ENCODE assay signal across 25 cellular contexts in the genomic region with DNA sequence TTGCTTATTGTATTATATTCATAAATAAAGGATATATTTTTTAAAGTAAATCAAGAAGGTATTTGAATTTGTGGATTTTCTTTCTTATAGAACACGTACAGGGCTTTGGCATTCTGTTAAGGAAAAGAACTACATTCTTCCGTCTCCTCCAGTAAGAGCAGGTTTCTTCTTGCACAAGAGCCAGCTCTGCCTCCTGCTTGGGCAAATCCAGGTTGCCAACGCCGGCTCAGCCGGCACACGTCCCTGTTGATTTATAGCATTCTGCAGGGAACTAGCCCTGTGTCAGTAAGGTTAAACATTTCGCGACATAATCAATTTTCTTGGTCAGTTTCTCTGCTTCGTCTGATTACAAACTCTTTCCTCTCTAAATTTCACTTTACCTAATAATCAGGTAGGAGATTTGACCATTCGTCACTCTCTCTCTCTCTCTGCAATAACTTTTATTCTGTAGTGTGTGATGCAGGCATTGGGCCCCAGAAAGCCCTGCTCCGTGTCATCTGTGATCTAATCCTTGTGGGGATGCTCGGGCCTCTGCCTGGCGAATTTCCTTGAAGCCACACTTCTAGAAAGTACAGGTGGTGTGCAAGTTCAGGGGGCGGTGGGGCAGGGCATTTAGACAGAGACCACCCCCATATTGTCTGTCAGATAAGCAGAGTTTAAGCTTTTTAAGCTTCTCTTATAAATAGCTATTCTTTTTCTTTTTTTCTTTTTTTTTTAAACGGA. TPM values are rescaled to one million over a fixed set of nuclear protein-coding genes. Genes with fewer than 3 reads are reported as not detected.
DNase-seq lines count a peak whose midpoint lies in the region; ATAC-seq, FAIRE-seq and TF ChIP-seq lines count a peak whose summit lies in the region.
"Had no signal": no experiment of that assay in that cellular context is flagged by ENCODE, and none has a peak within 500 bp of the region (broad histone marks: within the 10 kb centered on the region; RNA-seq: fewer than 3 reads in every experiment).

No MANE protein-coding gene starts in this region.

- no peak overlapping the region for H3K4me3 Mint-ChIP-seq in GM23338
- no peak overlapping the region for H3K4me3 Mint-ChIP-seq in glutamatergic neuron (ENCODE audit: unreplicated experiment)
- H3K4me3 Mint-ChIP-seq: CD4-positive, alpha-beta memory T cell; IgD-negative memory B cell had no signal

- no peaks in the 10 kb centered on the region for H4K20me1 ChIP-seq in GM23338 (replicated peaks; ENCODE audit: insufficient read depth)
- H4K20me1 ChIP-seq: BLaER1 had no signal

- H3K27me3 Mint-ChIP-seq in GM23338 (ENCODE audit: insufficient read depth, low read depth, poor library complexity), result peaks cover 9% of the 10 kb centered on the region
- H3K27me3 Mint-ChIP-seq in glutamatergic neuron (ENCODE audit: unreplicated experiment), result no peaks in the 10 kb centered on the region

- peak overlapping the region; percentile 43; the same call in 1 of the 2 replicates for H2AFZ ChIP-seq in GM23338

- ATAC-seq in GM23338 (no peak), sciatic nerve (no peak), HG03378 (IDR thresholded peaks at IDR 0.05; ENCODE audit: unreplicated experiment) (no peak)
- ATAC-seq: Right ventricle myocardium inferior had no signal

- no peak overlapping the region for H3K27ac ChIP-seq in GM23338 (ENCODE audit: low read depth)
- H3K27ac ChIP-seq: BLaER1, Peyer's patch had no signal

- H3K9me3 Mint-ChIP-seq in GM23338 (no peaks in the 10 kb centered on the region), glutamatergic neuron (ENCODE audit: unreplicated experiment) (peaks cover 2% of the 10 kb centered on the region)
- H3K9me3 Mint-ChIP-seq: CD4-positive, alpha-beta memory T cell; IgD-negative memory B cell had no signal

- H3K4me1 Mint-ChIP-seq in GM23338 (peaks cover 10% of the 10 kb centered on the region; the same call in 2 of the 3 replicates), glutamatergic neuron (ENCODE audit: low read depth, unreplicated experiment) (peaks cover 19% of the 10 kb centered on the region)
- H3K4me1 Mint-ChIP-seq: CD4-positive, alpha-beta memory T cell; IgD-negative memory B cell had no signal

- no peak for TF ChIP-seq CTCF in GM23338 (conservative IDR thresholded peaks at IDR 0.05; ENCODE audit: low read depth in 2 of 2)
- no peak for TF ChIP-seq CTCF in bronchial epithelial cell (IDR thresholded peaks at IDR 0.05; ENCODE audit: insufficient read depth, low read length, severe bottlenecking)
- no peak for TF ChIP-seq CTCF in glutamatergic neuron (IDR thresholded peaks at IDR 0.05; ENCODE audit: partially characterized antibody, unreplicated experiment)

- H3K27ac Mint-ChIP-seq in GM23338 (no peak overlapping the region), glutamatergic neuron (ENCODE audit: unreplicated experiment) (peak overlapping the region; percentile 40)
- H3K27ac Mint-ChIP-seq: IgD-negative memory B cell had no signal

- no peaks in the 10 kb centered on the region for H3K36me3 ChIP-seq in GM23338 (ENCODE audit: insufficient read depth)
- H3K36me3 ChIP-seq in bronchial epithelial cell (ENCODE audit: control insufficient read depth, insufficient read depth, low read length), result no peaks in the 10 kb centered on the region
- H3K36me3 ChIP-seq: BLaER1, Peyer's patch had no signal

- H3K27me3 ChIP-seq in GM23338 (ENCODE audit: insufficient read depth), result no peaks in the 10 kb centered on the region
- H3K27me3 ChIP-seq in bronchial epithelial cell (ENCODE audit: control insufficient read depth, insufficient read depth, low read length), result no peaks in the 10 kb centered on the region
- H3K27me3 ChIP-seq: BLaER1, Peyer's patch had no signal

- H3K4me2 ChIP-seq in GM23338, result no peak overlapping the region
- H3K4me2 ChIP-seq: BLaER1 had no signal

- no peak for FAIRE-seq in bronchial epithelial cell (lab: Jason Lieb, UNC)
- FAIRE-seq: HTR-8/SVneo had no signal

- H3K36me3 Mint-ChIP-seq in GM23338 (ENCODE audit: low read depth) (no peaks in the 10 kb centered on the region), glutamatergic neuron (ENCODE audit: unreplicated experiment) (no peaks in the 10 kb centered on the region)
- H3K36me3 Mint-ChIP-seq: CD4-positive, alpha-beta memory T cell; IgD-negative memory B cell had no signal

- H3K9me2 ChIP-seq in GM23338 (ENCODE audit: insufficient read depth), result no peaks in the 10 kb centered on the region

- no peaks in the 10 kb centered on the region for H3F3A ChIP-seq in GM23338 (replicated peaks; ENCODE audit: low read depth)

- H3K4me3 ChIP-seq in GM23338 (no peak overlapping the region), bronchial epithelial cell (ENCODE audit: low read depth, low read length) (no peak overlapping the region)
- H3K4me3 ChIP-seq: BLaER1, Peyer's patch had no signal

- no peak for DNase-seq in GM23338 (ENCODE audit: low spot score)
- peak; percentile 15 for DNase-seq in NCI-H446 treated with DMSO at 0.1 percent for 48 hours (lab: John Stamatoyannopoulos, UW)
- peak; percentile 9 for DNase-seq in bronchial epithelial cell (ENCODE audit: low read depth)
- no peak for DNase-seq in glutamatergic neuron
- DNase-seq in sciatic nerve (ENCODE audit: low spot score), result no peak
- no peak for DNase-seq in stimulated activated CD4-positive, alpha-beta T cell treated with anti-CD3 and anti-CD28 coated beads, Interleukin-12 subunit alpha, Interleukin-12 subunit beta, amount 100 ng/mL, for 4 hours
- DNase-seq in DMS53 treated with DMSO at 0.1 percent for 48 hours (lab: John Stamatoyannopoulos, UW; ENCODE audit: unreplicated experiment), result no peak
- DNase-seq: CD4-positive, alpha-beta memory T cell; DMS79; Karpas-422; MM.1S; NCI-H1092 treated with DMSO at 0.1 percent for 48 hours; NCI-H146; NCI-H2029 treated with DMSO at 0.1 percent for 48 hours; NCI-H345; NCI-H69; NK-92 treated with Interleukin-12 subunit alpha and Interleukin-12 subunit beta, amount 100 ng/mL, for 24 hours; Peyer's patch; SW 1271 had no signal

- intact Hi-C loops in sciatic nerve (cut with DNase I), result no loop called here

- H3K79me2 ChIP-seq in GM23338 (replicated peaks; ENCODE audit: insufficient read depth), result no peaks in the 10 kb centered on the region

- H3K4me1 ChIP-seq in GM23338 (ENCODE audit: insufficient read depth), result peaks cover 10% of the 10 kb centered on the region
- H3K4me1 ChIP-seq: BLaER1, Peyer's patch had no signal

TF ChIP-seq in GM23338, 12 proteins besides CTCF, POLR2A, EP300 and RAD21:
- TF ChIP-seq, protein P1, sequence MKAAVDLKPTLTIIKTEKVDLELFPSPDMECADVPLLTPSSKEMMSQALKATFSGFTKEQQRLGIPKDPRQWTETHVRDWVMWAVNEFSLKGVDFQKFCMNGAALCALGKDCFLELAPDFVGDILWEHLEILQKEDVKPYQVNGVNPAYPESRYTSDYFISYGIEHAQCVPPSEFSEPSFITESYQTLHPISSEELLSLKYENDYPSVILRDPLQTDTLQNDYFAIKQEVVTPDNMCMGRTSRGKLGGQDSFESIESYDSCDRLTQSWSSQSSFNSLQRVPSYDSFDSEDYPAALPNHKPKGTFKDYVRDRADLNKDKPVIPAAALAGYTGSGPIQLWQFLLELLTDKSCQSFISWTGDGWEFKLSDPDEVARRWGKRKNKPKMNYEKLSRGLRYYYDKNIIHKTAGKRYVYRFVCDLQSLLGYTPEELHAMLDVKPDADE (IDR thresholded peaks at IDR 0.05), result no peak
- TF ChIP-seq POLR2AphosphoS5 (IDR thresholded peaks at IDR 0.05; ENCODE audit: low read depth) (no peak), ZNF331 (CRISPR knock-in tag; IDR thresholded peaks at IDR 0.05; ENCODE audit: low read depth) (no peak), ZNF114 (CRISPR knock-in tag; IDR thresholded peaks at IDR 0.05) (no peak), EZH2 (IDR thresholded peaks at IDR 0.05; ENCODE audit: low read depth, unreplicated experiment) (no peak), NANOG (IDR thresholded peaks at IDR 0.05; ENCODE audit: borderline replicate concordance) (no peak)
- TF ChIP-seq, protein P2, sequence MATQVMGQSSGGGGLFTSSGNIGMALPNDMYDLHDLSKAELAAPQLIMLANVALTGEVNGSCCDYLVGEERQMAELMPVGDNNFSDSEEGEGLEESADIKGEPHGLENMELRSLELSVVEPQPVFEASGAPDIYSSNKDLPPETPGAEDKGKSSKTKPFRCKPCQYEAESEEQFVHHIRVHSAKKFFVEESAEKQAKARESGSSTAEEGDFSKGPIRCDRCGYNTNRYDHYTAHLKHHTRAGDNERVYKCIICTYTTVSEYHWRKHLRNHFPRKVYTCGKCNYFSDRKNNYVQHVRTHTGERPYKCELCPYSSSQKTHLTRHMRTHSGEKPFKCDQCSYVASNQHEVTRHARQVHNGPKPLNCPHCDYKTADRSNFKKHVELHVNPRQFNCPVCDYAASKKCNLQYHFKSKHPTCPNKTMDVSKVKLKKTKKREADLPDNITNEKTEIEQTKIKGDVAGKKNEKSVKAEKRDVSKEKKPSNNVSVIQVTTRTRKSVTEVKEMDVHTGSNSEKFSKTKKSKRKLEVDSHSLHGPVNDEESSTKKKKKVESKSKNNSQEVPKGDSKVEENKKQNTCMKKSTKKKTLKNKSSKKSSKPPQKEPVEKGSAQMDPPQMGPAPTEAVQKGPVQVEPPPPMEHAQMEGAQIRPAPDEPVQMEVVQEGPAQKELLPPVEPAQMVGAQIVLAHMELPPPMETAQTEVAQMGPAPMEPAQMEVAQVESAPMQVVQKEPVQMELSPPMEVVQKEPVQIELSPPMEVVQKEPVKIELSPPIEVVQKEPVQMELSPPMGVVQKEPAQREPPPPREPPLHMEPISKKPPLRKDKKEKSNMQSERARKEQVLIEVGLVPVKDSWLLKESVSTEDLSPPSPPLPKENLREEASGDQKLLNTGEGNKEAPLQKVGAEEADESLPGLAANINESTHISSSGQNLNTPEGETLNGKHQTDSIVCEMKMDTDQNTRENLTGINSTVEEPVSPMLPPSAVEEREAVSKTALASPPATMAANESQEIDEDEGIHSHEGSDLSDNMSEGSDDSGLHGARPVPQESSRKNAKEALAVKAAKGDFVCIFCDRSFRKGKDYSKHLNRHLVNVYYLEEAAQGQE (IDR thresholded peaks at IDR 0.05; ENCODE audit: unreplicated experiment), result no peak

RNA-seq across cellular contexts. Expression of gene GPR12, which starts 53.2 kb away (rescaled TPM):
- not detected in 2 replicates for total RNA-seq in GM23338 (2014; rRNA removed; shearing (Covaris generic))
- polyA plus RNA-seq in GM23338 (2016; fragmentation: Nextera tagmentation; extraction: Ambion mirVana), result 0.12 and 0.13 TPM in 2 replicates
- total RNA-seq in bronchial epithelial cell (not detected in 2 replicates), glutamatergic neuron (ENCODE audit: unreplicated experiment) (2.5 TPM), sciatic nerve (0.53 TPM)
- total RNA-seq: A673; CD4-positive, alpha-beta memory T cell; Peyer's patch had no signal
- polyA plus RNA-seq: CD4-positive, alpha-beta memory T cell; IgD-negative memory B cell had no signal

Comparison
In these comparisons a context has a peak if more than half of its experiments do, and no peak if none do; other contexts are left out.
1. DNase-seq: peak in NCI-H446 treated with DMSO at 0.1 percent for 48 hours (single experiment) and bronchial epithelial cell (single experiment); none in GM23338 (single experiment), glutamatergic neuron (single experiment), sciatic nerve (single experiment), stimulated activated CD4-positive, alpha-beta T cell treated with anti-CD3 and anti-CD28 coated beads, Interleukin-12 subunit alpha, Interleukin-12 subunit beta, amount 100 ng/mL, for 4 hours (single experiment) and DMS53 treated with DMSO at 0.1 percent for 48 hours (single experiment).